In the genomic region with DNA sequence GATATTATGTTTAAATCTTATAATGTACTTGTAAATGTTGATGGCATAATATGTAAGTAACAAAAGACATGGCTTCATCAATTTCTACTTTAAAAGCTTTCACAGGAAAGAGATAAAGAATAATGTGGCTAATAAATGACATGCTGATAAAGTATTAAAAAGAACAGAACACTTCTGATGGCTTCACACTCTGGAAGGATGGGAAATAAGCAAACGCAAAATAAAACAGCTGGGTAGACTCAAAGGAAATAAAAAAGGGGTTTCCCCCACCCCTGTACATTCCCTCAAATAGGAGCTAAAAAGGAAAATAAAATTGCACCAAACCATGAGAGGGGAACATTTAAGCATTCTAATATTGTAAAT, we compare ENCODE assay signal across 14 cellular contexts. TPM values are rescaled to one million over a fixed set of nuclear protein-coding genes. Genes with fewer than 3 reads are reported as not detected.
DNase-seq lines count a peak whose midpoint lies in the region; TF ChIP-seq lines count a peak whose summit lies in the region.
"Had no signal": no experiment of that assay in that cellular context is flagged by ENCODE, and none has a peak within 500 bp of the region (broad histone marks: within the 10 kb centered on the region; RNA-seq: fewer than 3 reads in every experiment).

No MANE protein-coding gene starts in this region.

- H3K27me3 Mint-ChIP-seq in HFFc6 (ENCODE audit: insufficient read depth) = no peaks in the 10 kb centered on the region

- peaks cover 9% of the 10 kb centered on the region; the same call in 1 of the 2 replicates for H3K36me3 Mint-ChIP-seq in HFFc6 (ENCODE audit: low read depth)

- H3K4me3 ChIP-seq in hepatocyte (no peak overlapping the region), spleen (no peak overlapping the region)

- DNase-seq in HFFc6 = no peak
- peak; percentile 25 for DNase-seq in amniotic epithelial cell (ENCODE audit: low read depth)
- no peak for DNase-seq in hepatocyte (ENCODE audit: low spot score)
- DNase-seq in spleen = no peak
- DNase-seq in HK-2 (ENCODE audit: unreplicated experiment) = no peak
- no peak for DNase-seq in GM13976 (ENCODE audit: low spot score)
- no peak for DNase-seq in DMS79 (lab: John Stamatoyannopoulos, UW)
- no peak for DNase-seq in erythroblast (lab: John Stamatoyannopoulos, UW)
- DNase-seq: activated B cell treated with CpG ODN at 0.5 μM for 24 hours; activated gamma-delta T cell treated with Interleukin-2 at 50 U/mL for 16 hours; central memory CD4-positive, alpha-beta T cell; NCI-H1105; NCI-H2227 treated with DMSO at 0.1 percent for 48 hours; stimulated activated CD4-positive, alpha-beta T cell treated with anti-CD3 and anti-CD28 coated beads, Interleukin-1b, Interleukin-23, amount 100 ng/mL, for 48 hours had no signal

- H3K27me3 ChIP-seq in hepatocyte = no peaks in the 10 kb centered on the region
- no peaks in the 10 kb centered on the region for H3K27me3 ChIP-seq in spleen (replicated peaks in 1 of 7)

- TF ChIP-seq POLR2A in spleen (IDR thresholded peaks at IDR 0.05) (no peak), erythroblast (IDR thresholded peaks at IDR 0.05; ENCODE audit: low read length) (no peak)

- H3K4me2 ChIP-seq in hepatocyte = peak overlapping the region; percentile 56

- H3K27ac Mint-ChIP-seq in HFFc6 = peak overlapping the region; percentile 98
- H3K27ac Mint-ChIP-seq: activated B cell treated with CpG ODN at 0.5 μM for 24 hours had no signal

- H3K36me3 ChIP-seq in hepatocyte (replicated peaks; ENCODE audit: insufficient read depth, low read depth) = no peaks in the 10 kb centered on the region
- no peaks in the 10 kb centered on the region for H3K36me3 ChIP-seq in spleen

- H3K27ac ChIP-seq in hepatocyte (peak overlapping the region; percentile 83), spleen (peak overlapping the region in 7 of 8 donors; percentile 15 to 66 (median 58))

- H3K4me3 Mint-ChIP-seq in HFFc6 = peak overlapping the region; percentile 83
- H3K4me3 Mint-ChIP-seq: activated B cell treated with CpG ODN at 0.5 μM for 24 hours had no signal

- intact Hi-C loops in spleen (cut with DNase I; ENCODE audit: low total_unique reads) = no loop called here

- peaks cover 51% of the 10 kb centered on the region for H3K4me1 Mint-ChIP-seq in HFFc6 (ENCODE audit: low read depth)

- no peak overlapping the region for H2AFZ ChIP-seq in hepatocyte

- TF ChIP-seq CTCF in HFFc6 (IDR thresholded peaks at IDR 0.05) = no peak
- no peak for TF ChIP-seq CTCF in hepatocyte (IDR thresholded peaks at IDR 0.05; ENCODE audit: poor library complexity)
- no peak for TF ChIP-seq CTCF in spleen (IDR thresholded peaks at IDR 0.05 in 8 of 11, conservative IDR thresholded peaks at IDR 0.05 in 3 of 11)
- no peak for TF ChIP-seq CTCF in GM13976 (IDR thresholded peaks at IDR 0.05; ENCODE audit: borderline replicate concordance, control extremely low read depth, extremely low read depth, insufficient read depth, missing control alignments)

- 42% methylated on average over 1 of the region's 1 CpG for WGBS in hepatocyte (ENCODE audit: low lambda C conversion rate, missing lambda C conversion rate)
- 15 to 50% (median 32%) methylated on average over 1 of the region's 1 CpG for WGBS in spleen, 5 donors

- H3K4me1 ChIP-seq in hepatocyte (ENCODE audit: insufficient read depth) (peaks cover 15% of the 10 kb centered on the region), spleen (peaks cover 0 to 11% (median 4%) of the 10 kb centered on the region in 6 donors)

- no peaks in the 10 kb centered on the region for H3K79me2 ChIP-seq in hepatocyte

- H3K9me3 ChIP-seq in hepatocyte (ENCODE audit: low read depth) = no peaks in the 10 kb centered on the region
- H3K9me3 ChIP-seq in spleen = peaks cover 0 to 12% (median 7%) of the 10 kb centered on the region in 8 donors

- H3K9me2 ChIP-seq in hepatocyte (replicated peaks; ENCODE audit: insufficient read depth) = no peaks in the 10 kb centered on the region

- no peaks in the 10 kb centered on the region for H4K20me1 ChIP-seq in hepatocyte (ENCODE audit: insufficient read depth, poor library complexity, severe bottlenecking)

- peaks cover 4% of the 10 kb centered on the region for H3K9me3 Mint-ChIP-seq in HFFc6

- in situ Hi-C loops in GM13976 (cut with MboI; ENCODE audit: low sequenced_read_pairs, unreplicated experiment) = no loop called here

RNA-seq across cellular contexts. Expression of gene DYRK1A, which starts 27.1 kb away (rescaled TPM):
- 10 to 100 TPM; 35.8 to 47.3 (median 42.5) TPM for total RNA-seq in HFFc6 (2021; fragmentation: NEBNext Ultra II Directional; extraction: Animal tissue kit (Norgen Biotek cat#: 25700))
- total RNA-seq in hepatocyte (72.6 and 85.2 TPM in 2 replicates), spleen (100 to 1,000 TPM in 4 of 7 donors, 10 to 100 TPM in 3; 86.9 to 115 (median 101) TPM)
- polyA plus RNA-seq in hepatocyte (4.9 and 6.7 TPM in 2 replicates), spleen (10 to 100 TPM; 21.9 to 24.4 (median 22.7) TPM)
